In the genomic region with DNA sequence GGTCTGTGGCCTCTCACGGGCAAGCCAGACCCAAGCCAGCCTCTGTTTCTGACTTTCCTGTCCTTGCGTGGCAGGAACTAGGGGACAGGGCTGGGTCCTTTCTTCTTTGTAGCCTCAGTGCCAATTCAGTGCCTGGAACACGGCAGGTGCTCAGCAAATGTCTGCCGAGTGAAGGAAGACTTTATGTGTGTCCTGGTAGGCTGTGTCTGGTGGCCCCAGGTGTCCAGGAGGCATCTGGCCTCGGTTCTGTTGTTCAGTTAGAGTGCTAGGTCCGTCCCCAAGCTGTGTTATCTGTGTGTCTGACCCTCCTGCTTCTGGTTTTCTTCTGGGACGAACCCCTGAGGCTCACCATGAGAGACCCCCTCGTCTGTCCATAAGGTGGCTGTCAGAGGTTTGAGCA, we compare ENCODE assay signal across 22 cellular contexts.
"Had no signal": no experiment of that assay in that cellular context is flagged by ENCODE, and none has a peak within 500 bp of the region (broad histone marks: within the 10 kb centered on the region; RNA-seq: fewer than 3 reads in every experiment).

No MANE protein-coding gene starts in this region.

- H3K9me3 Mint-ChIP-seq: activated naive CD4-positive, alpha-beta T cell treated with anti-CD3 and anti-CD28 coated beads, Interleukin-2, amount 50 U/mL, for 24 hours; natural killer cell treated with Interleukin-12 subunit alpha and Interleukin-12 subunit beta and Interleukin-15 and Interleukin-18, amount 100 ng/mL, for 72 hours; stimulated activated memory B cell treated with anti-CD40 and anti-IgM and Interleukin-4, amounts not matched to agents 10 μg/mL and 1 μg/mL and 100 μg/mL, for 72 hours had no signal

- H3K27ac Mint-ChIP-seq: activated CD8-positive, alpha-beta T cell treated with anti-CD3 and anti-CD28 coated beads, Interleukin-2, amount 10 ng/mL, durations not matched to agents 7 days and 5 days; activated naive CD4-positive, alpha-beta T cell treated with anti-CD3 and anti-CD28 coated beads, Interleukin-2, amount 50 U/mL, for 24 hours; natural killer cell treated with Interleukin-12 subunit alpha and Interleukin-12 subunit beta and Interleukin-15 and Interleukin-18, amount 100 ng/mL, for 72 hours; progenitor cell of endocrine pancreas; stimulated activated memory B cell treated with anti-CD40 and anti-IgM and Interleukin-4, amounts not matched to agents 10 μg/mL and 1 μg/mL and 100 μg/mL, for 72 hours; T-helper 17 cell had no signal

- H3K36me3 ChIP-seq: brain microvascular endothelial cell, heart left ventricle, stomach, suprapubic skin, tibial nerve had no signal

- H3K4me3 ChIP-seq: heart left ventricle, sigmoid colon, smooth muscle cell, stomach, suprapubic skin, tibial nerve had no signal

- H3K27me3 ChIP-seq: brain microvascular endothelial cell, sigmoid colon had no signal

- DNase-seq: activated CD4-positive, alpha-beta T cell treated with anti-CD3 and anti-CD28 coated beads for 1 hour; activated CD4-positive, alpha-beta T cell treated with anti-CD3 and anti-CD28 coated beads, Interleukin-2, amount 50 U/mL, for 1 hour; activated CD8-positive, alpha-beta T cell treated with anti-CD3 and anti-CD28 coated beads, Interleukin-2, amount 10 ng/mL, durations not matched to agents 7 days and 5 days; activated gamma-delta T cell treated with Interleukin-2 at 50 U/mL for 16 hours; aorta; brain microvascular endothelial cell; cerebellar nuclear complex; cortex of kidney; islet precursor cell; retina; stimulated activated CD4-positive, alpha-beta T cell treated with anti-CD3 and anti-CD28 coated beads, Interleukin-15, amount 100 ng/mL, for 24 hours; T-helper 17 cell had no signal

- H3K36me3 Mint-ChIP-seq: activated naive CD4-positive, alpha-beta T cell treated with anti-CD3 and anti-CD28 coated beads, Interleukin-2, amount 50 U/mL, for 24 hours; natural killer cell treated with Interleukin-12 subunit alpha and Interleukin-12 subunit beta and Interleukin-15 and Interleukin-18, amount 100 ng/mL, for 72 hours; stimulated activated memory B cell treated with anti-CD40 and anti-IgM and Interleukin-4, amounts not matched to agents 10 μg/mL and 1 μg/mL and 100 μg/mL, for 72 hours had no signal

- ATAC-seq: activated CD8-positive, alpha-beta T cell treated with anti-CD3 and anti-CD28 coated beads, Interleukin-2, amount 10 ng/mL, durations not matched to agents 7 days and 5 days; natural killer cell treated with Interleukin-12 subunit alpha and Interleukin-12 subunit beta and Interleukin-15 and Interleukin-18, amount 100 ng/mL, for 72 hours; stimulated activated memory B cell treated with anti-CD40 and anti-IgM and Interleukin-4, amounts not matched to agents 10 μg/mL and 1 μg/mL and 100 μg/mL, for 72 hours; T-helper 17 cell had no signal

- H3K27ac ChIP-seq: brain microvascular endothelial cell, heart left ventricle, sigmoid colon, stomach, suprapubic skin, tibial nerve had no signal

- H3K9me3 ChIP-seq: heart left ventricle, sigmoid colon, stomach, suprapubic skin, tibial nerve had no signal

- H3K4me2 ChIP-seq: smooth muscle cell had no signal
